ENCODE assay signal across 1 cellular context in genomic region chr9:34612788-34613390, GRCh38.
TF ChIP-seq lines count a peak whose summit lies in the region.

No MANE protein-coding gene starts in this region.

TF ChIP-seq in GM23338, 12 proteins besides CTCF, POLR2A, EP300 and RAD21 (continued from another document):
- TF ChIP-seq ZNF462 (CRISPR knock-in tag; IDR thresholded peaks at IDR 0.05), result no peak
- no peak for TF ChIP-seq STAT1 (IDR thresholded peaks at IDR 0.05; ENCODE audit: unreplicated experiment)
